2 cellular contexts compared by ENCODE assay signal in the genomic region with DNA sequence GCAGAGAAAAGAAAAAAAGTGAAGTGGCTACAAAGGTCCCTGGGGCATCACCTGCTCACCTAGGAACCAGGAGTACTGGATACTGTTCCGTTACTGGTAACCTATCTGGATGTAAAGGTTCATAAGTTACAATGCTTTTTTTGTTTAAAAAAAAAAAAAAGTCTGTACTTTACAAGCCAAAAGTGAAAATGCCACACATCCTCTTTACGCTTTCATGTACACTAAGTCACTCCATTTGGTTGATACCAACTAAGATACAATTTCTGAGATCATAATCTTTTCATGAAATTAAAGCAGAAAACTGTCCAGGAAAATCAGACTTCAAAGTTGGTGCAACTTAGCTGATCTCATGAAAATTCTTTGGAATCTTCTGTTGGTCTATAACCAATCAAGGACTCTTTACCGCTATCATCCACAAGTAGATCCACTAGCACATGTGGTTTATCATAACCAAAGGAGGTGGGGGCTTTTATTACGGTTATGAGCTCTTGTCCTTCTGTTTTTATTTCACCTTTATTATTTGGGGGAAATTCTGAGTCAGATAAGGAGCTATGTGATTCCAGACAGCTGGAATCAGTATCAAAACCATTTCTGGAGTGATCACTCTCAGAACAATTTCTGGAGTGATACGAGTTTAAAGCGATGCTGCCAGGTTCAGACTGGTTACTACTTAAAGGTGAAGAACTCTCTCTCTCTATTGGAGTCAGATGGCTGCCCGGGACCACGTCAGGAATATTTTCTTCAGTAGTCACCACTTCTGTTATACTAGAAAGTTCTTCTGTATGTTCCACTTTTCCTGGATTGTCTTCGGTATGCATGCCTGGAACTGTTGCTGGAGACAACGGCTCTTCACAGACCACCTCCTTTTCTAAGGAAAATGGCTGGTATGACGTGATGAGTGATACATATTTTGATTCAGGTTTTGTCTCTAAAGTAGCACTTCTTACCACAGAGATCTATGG.
TF ChIP-seq lines count a peak whose summit lies in the region.

No MANE protein-coding gene starts in this region.

TF ChIP-seq in GM12891, 5 proteins besides CTCF, POLR2A, EP300 and RAD21:
- TF ChIP-seq POLR2AphosphoS5 (IDR thresholded peaks at IDR 0.05; ENCODE audit: low read depth, low read length) (no peak), SPI1 (IDR thresholded peaks at IDR 0.05; ENCODE audit: low read depth, low read length) (peak; percentile 68)

TF ChIP-seq in GM12878, 131 proteins besides CTCF, POLR2A, EP300 and RAD21:
- 0 out of 2 replicates have a peak, but pooled peaks have one; percentile 32 for TF ChIP-seq MLLT1 (IDR thresholded peaks at IDR 0.05)
- TF ChIP-seq ZNF207 (IDR thresholded peaks at IDR 0.05; ENCODE audit: borderline replicate concordance) = no peak
- TF ChIP-seq, protein P1, sequence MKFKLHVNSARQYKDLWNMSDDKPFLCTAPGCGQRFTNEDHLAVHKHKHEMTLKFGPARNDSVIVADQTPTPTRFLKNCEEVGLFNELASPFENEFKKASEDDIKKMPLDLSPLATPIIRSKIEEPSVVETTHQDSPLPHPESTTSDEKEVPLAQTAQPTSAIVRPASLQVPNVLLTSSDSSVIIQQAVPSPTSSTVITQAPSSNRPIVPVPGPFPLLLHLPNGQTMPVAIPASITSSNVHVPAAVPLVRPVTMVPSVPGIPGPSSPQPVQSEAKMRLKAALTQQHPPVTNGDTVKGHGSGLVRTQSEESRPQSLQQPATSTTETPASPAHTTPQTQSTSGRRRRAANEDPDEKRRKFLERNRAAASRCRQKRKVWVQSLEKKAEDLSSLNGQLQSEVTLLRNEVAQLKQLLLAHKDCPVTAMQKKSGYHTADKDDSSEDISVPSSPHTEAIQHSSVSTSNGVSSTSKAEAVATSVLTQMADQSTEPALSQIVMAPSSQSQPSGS (IDR thresholded peaks at IDR 0.05; ENCODE audit: low read length) = peak; percentile 4; the same call in 1 of the 2 replicates
- peak; percentile 79 for TF ChIP-seq ZBTB33 (IDR thresholded peaks at IDR 0.05)
- peak; percentile 16 for TF ChIP-seq SMAD1 (IDR thresholded peaks at IDR 0.05; ENCODE audit: low read depth, partially characterized antibody)
- peak; percentile 69; the same call in 1 of the 2 replicates for TF ChIP-seq ZNF384 (IDR thresholded peaks at IDR 0.05; ENCODE audit: borderline replicate concordance, low read depth, low read length)
